ENCODE assay signal across 10 cellular contexts in the genomic region with DNA sequence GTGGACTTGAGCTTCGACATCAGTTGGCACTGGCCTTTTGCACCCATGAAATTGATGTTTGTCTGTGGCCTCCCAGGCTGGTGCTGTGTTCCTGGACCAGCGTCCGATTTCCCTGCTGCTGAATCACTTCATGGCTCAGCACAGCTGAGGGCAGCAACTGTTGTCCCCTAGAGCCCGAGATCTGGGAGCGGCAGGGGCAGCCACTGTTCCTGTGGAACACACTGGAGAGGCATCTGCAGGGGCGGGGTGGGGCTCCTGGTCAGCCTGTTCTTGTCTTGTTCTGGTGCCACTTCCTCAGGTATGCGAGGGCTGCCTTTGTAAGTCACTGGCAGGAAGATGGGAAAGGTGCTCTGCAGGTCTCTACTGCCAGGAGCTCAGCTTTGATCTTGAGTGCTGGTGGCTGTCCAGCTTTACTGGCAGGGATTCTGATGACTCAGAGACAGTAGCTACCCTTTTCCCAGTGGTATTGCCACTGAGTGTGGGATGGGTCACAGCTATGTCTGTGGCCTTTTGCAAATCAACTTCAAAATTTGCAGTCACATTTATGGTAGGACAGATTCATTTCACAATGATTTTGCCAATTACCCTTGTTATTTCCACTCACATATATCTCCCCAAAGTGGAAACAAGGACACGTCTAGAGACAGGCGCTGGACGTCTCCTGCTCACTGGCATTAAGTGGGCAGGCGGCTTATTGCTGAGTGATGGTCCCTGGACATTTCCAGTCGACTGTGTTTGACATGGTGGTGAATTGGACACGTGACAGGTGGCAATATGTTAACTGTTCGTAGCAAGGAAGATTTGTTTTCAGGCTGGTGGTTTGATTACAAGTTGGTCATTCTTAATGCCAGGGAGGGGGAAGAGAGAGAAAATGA. TPM values are rescaled to one million over a fixed set of nuclear protein-coding genes. Genes with fewer than 3 reads are reported as not detected.
A peak's percentile ranks its signal among the peaks of the same experiment; 100 is the strongest.
DNase-seq lines count a peak whose midpoint lies in the region; ATAC-seq and TF ChIP-seq lines count a peak whose summit lies in the region.
"Had no signal": no experiment of that assay in that cellular context is flagged by ENCODE, and none has a peak within 500 bp of the region (broad histone marks: within the 10 kb centered on the region; RNA-seq: fewer than 3 reads in every experiment).

No MANE protein-coding gene starts in this region.

- no peaks in the 10 kb centered on the region for H3K27me3 Mint-ChIP-seq in activated CD4-positive, alpha-beta T cell treated with anti-CD3 and anti-CD28 coated beads for 36 hours
- H3K27me3 Mint-ChIP-seq in WTC11 (ENCODE audit: low read depth): no peaks in the 10 kb centered on the region
- H3K27me3 Mint-ChIP-seq: activated naive CD4-positive, alpha-beta T cell treated with anti-CD3 and anti-CD28 coated beads, Interleukin-2, amount 10 ng/mL, durations not matched to agents 7 days and 5 days had no signal

- peaks cover 23% of the 10 kb centered on the region for H3K36me3 Mint-ChIP-seq in activated CD4-positive, alpha-beta T cell treated with anti-CD3 and anti-CD28 coated beads for 36 hours (ENCODE audit: low read depth)
- no peaks in the 10 kb centered on the region for H3K36me3 Mint-ChIP-seq in WTC11

- DNase-seq in activated CD4-positive, alpha-beta T cell treated with anti-CD3 and anti-CD28 coated beads for 36 hours: no peak
- DNase-seq in activated CD4-positive, alpha-beta T cell treated with anti-CD3 and anti-CD28 coated beads, Interleukin-2, amount 50 U/mL, for 48 hours: no peak
- peak; percentile 66 for DNase-seq in SJCRH30
- DNase-seq in foreskin keratinocyte: peak in 1 of 2 donors; percentile 15
- peak; percentile 76 to 88 for DNase-seq in gastrocnemius medialis
- no peak for DNase-seq in HAP-1 (ENCODE audit: low spot score in 2 of 2)
- DNase-seq in WTC11 (ENCODE audit: low spot score): no peak
- DNase-seq: activated naive CD4-positive, alpha-beta T cell treated with anti-CD3 and anti-CD28 coated beads, Interleukin-2, amount 10 ng/mL, durations not matched to agents 7 days and 5 days; NCI-H2081 had no signal

- in situ Hi-C loops in gastrocnemius medialis (cut with MboI; ENCODE audit: low sequenced_read_pairs in 4 of 4): no loop called here
- in situ Hi-C loops in HAP-1 (cut with MboI; ENCODE audit: low sequenced_read_pairs): no loop called here

- H3K9me3 Mint-ChIP-seq in activated CD4-positive, alpha-beta T cell treated with anti-CD3 and anti-CD28 coated beads for 36 hours (ENCODE audit: low read depth): no peaks in the 10 kb centered on the region
- H3K9me3 Mint-ChIP-seq in WTC11: peaks cover 2% of the 10 kb centered on the region; the same call in 1 of the 2 replicates
- H3K9me3 Mint-ChIP-seq: activated naive CD4-positive, alpha-beta T cell treated with anti-CD3 and anti-CD28 coated beads, Interleukin-2, amount 10 ng/mL, durations not matched to agents 7 days and 5 days had no signal

- ATAC-seq in activated CD4-positive, alpha-beta T cell treated with anti-CD3 and anti-CD28 coated beads for 36 hours: no peak
- ATAC-seq in foreskin keratinocyte (peak; percentile 31), gastrocnemius medialis (peak; percentile 90 to 94), WTC11 (no peak; the same call in 1 of the 2 replicates), GM19395 (IDR thresholded peaks at IDR 0.05; ENCODE audit: unreplicated experiment) (no peak)

- H3K27me3 ChIP-seq in SJCRH30 (no peaks in the 10 kb centered on the region), foreskin keratinocyte (no peaks in the 10 kb centered on the region), gastrocnemius medialis (no peaks in the 10 kb centered on the region), HAP-1 (ENCODE audit: low read depth) (no peaks in the 10 kb centered on the region)

- peaks cover 64% of the 10 kb centered on the region for H3K4me1 Mint-ChIP-seq in activated CD4-positive, alpha-beta T cell treated with anti-CD3 and anti-CD28 coated beads for 36 hours
- H3K4me1 Mint-ChIP-seq in WTC11: peaks cover 7% of the 10 kb centered on the region

- H3K27ac Mint-ChIP-seq in activated CD4-positive, alpha-beta T cell treated with anti-CD3 and anti-CD28 coated beads for 36 hours: peak overlapping the region; percentile 33
- H3K27ac Mint-ChIP-seq in WTC11: no peak overlapping the region
- H3K27ac Mint-ChIP-seq: activated naive CD4-positive, alpha-beta T cell treated with anti-CD3 and anti-CD28 coated beads, Interleukin-2, amount 10 ng/mL, durations not matched to agents 7 days and 5 days had no signal

- H3K4me3 ChIP-seq in SJCRH30: no peak overlapping the region
- no peak overlapping the region for H3K4me3 ChIP-seq in gastrocnemius medialis
- no peak overlapping the region for H3K4me3 ChIP-seq in HAP-1

- TF ChIP-seq CTCF in foreskin keratinocyte (conservative IDR thresholded peaks at IDR 0.05): no peak
- TF ChIP-seq CTCF in gastrocnemius medialis (IDR thresholded peaks at IDR 0.05 in 4 of 5, conservative IDR thresholded peaks at IDR 0.05 in 1 of 5): peak in 1 of 5 experiments; percentile 15
- TF ChIP-seq CTCF in WTC11 (IDR thresholded peaks at IDR 0.05): no peak

- peaks cover 3% of the 10 kb centered on the region; the same call in 1 of the 2 replicates for H3K9me3 ChIP-seq in SJCRH30 (replicated peaks)
- H3K9me3 ChIP-seq in gastrocnemius medialis: no peaks in the 10 kb centered on the region
- H3K9me3 ChIP-seq in HAP-1: no peaks in the 10 kb centered on the region

- CTCF ChIA-PET in activated CD4-positive, alpha-beta T cell treated with anti-CD3 and anti-CD28 coated beads for 36 hours (lab: Charles Lee): interaction anchor here (0.7 to 0.9 kb wide), 3 partner anchors 11 to 93 kb away, joined by 3 to 4 read pairs (median 3); no protein-coding TSS in a partner anchor
- CTCF ChIA-PET in WTC11 (lab: Charles Lee): interaction anchor here (3.5 kb wide), 1 partner anchor 59 kb away, joined by 12 read pairs; no protein-coding TSS in a partner anchor

- TF ChIP-seq POLR2A in gastrocnemius medialis (IDR thresholded peaks at IDR 0.05): peak in 1 of 2 donors; percentile 16

- H3K4me1 ChIP-seq in SJCRH30 (peaks cover 15% of the 10 kb centered on the region), foreskin keratinocyte (no peaks in the 10 kb centered on the region), gastrocnemius medialis (peaks cover 40 to 53% of the 10 kb centered on the region in 2 donors), HAP-1 (no peaks in the 10 kb centered on the region)

- peak overlapping the region; percentile 28 for H3K27ac ChIP-seq in SJCRH30
- no peak overlapping the region for H3K27ac ChIP-seq in foreskin keratinocyte
- H3K27ac ChIP-seq in gastrocnemius medialis: peak overlapping the region; percentile 67 to 87 (median 82)

- H3K36me3 ChIP-seq in SJCRH30 (no peaks in the 10 kb centered on the region), gastrocnemius medialis (no peaks in the 10 kb centered on the region), HAP-1 (replicated peaks) (no peaks in the 10 kb centered on the region)

- intact Hi-C loops in activated CD4-positive, alpha-beta T cell treated with anti-CD3 and anti-CD28 coated beads for 36 hours (cut with DNase I, micrococcal nuclease): no loop called here
- intact Hi-C loops in gastrocnemius medialis (cut with DNase I; ENCODE audit: low total_unique reads): loop anchor here (2.0 kb wide), 1 partner anchor 14 kb away; no protein-coding TSS in a partner anchor

- POLR2A ChIA-PET in activated CD4-positive, alpha-beta T cell treated with anti-CD3 and anti-CD28 coated beads for 36 hours (lab: Charles Lee): interaction anchor here (1.4 kb wide), 1 partner anchor 14 kb away, joined by 6 read pairs; no protein-coding TSS in a partner anchor
- POLR2A ChIA-PET in WTC11 (lab: Charles Lee): interaction anchor here (1.3 kb wide), 1 partner anchor 14 kb away, joined by 4 read pairs; no protein-coding TSS in a partner anchor

- no peak overlapping the region for H3K4me3 Mint-ChIP-seq in activated CD4-positive, alpha-beta T cell treated with anti-CD3 and anti-CD28 coated beads for 36 hours
- H3K4me3 Mint-ChIP-seq in WTC11: no peak overlapping the region
- H3K4me3 Mint-ChIP-seq: activated naive CD4-positive, alpha-beta T cell treated with anti-CD3 and anti-CD28 coated beads, Interleukin-2, amount 10 ng/mL, durations not matched to agents 7 days and 5 days had no signal

TF ChIP-seq in WTC11, 78 proteins besides CTCF, POLR2A, EP300 and RAD21 (continues in another document):
- TF ChIP-seq ARID4B (CRISPR knock-in tag; IDR thresholded peaks at IDR 0.05; ENCODE audit: borderline replicate concordance) (no peak), FOXP1 (CRISPR knock-in tag; IDR thresholded peaks at IDR 0.05; ENCODE audit: borderline replicate concordance) (no peak)

RNA-seq across cellular contexts. Expression of gene AGPAT3, which starts 15.3 kb away (rescaled TPM):
- total RNA-seq in activated CD4-positive, alpha-beta T cell treated with anti-CD3 and anti-CD28 coated beads for 36 hours: 10 to 100 TPM; 73.5 to 90.7 TPM
- 16.4 and 18.3 TPM in 2 replicates for total RNA-seq in SJCRH30 (2014; rRNA removed; shearing (Covaris generic))
- 40.3 and 41.6 TPM in 2 replicates for total RNA-seq in foreskin keratinocyte
- polyA plus RNA-seq in foreskin keratinocyte: 18.6 and 21.0 TPM in 2 replicates
- 100 to 1,000 TPM in 1 of 4 donors, 10 to 100 TPM in 3; 44.2 to 102 (median 59.3) TPM for total RNA-seq in gastrocnemius medialis
- total RNA-seq in WTC11 (2021): 5.6 to 9.7 TPM (median 9.4 TPM) in 3 replicates

Comparison
In these comparisons a context has a peak if more than half of its experiments do, and no peak if none do; other contexts are left out.
1. ATAC-seq: peak in foreskin keratinocyte (single experiment) and gastrocnemius medialis (2 of 2); none in activated CD4-positive, alpha-beta T cell treated with anti-CD3 and anti-CD28 coated beads for 36 hours (single experiment), WTC11 (single experiment) and GM19395 (single experiment).
2. DNase-seq: peak in SJCRH30 (2 of 2) and gastrocnemius medialis (2 of 2); none in activated CD4-positive, alpha-beta T cell treated with anti-CD3 and anti-CD28 coated beads for 36 hours (single experiment), activated CD4-positive, alpha-beta T cell treated with anti-CD3 and anti-CD28 coated beads, Interleukin-2, amount 50 U/mL, for 48 hours (0 of 2), HAP-1 (0 of 2) and WTC11 (single experiment).